In genomic region chr14:103311171-103311997, GRCh38 we compare ENCODE assay signal across 17 cellular contexts. TPM values are rescaled to one million over a fixed set of nuclear protein-coding genes. Genes with fewer than 3 reads are reported as not detected.
A peak's percentile ranks its signal among the peaks of the same experiment; 100 is the strongest.
DNase-seq lines count a peak whose midpoint lies in the region; ATAC-seq and TF ChIP-seq lines count a peak whose summit lies in the region.
"Had no signal": no experiment of that assay in that cellular context is flagged by ENCODE, and none has a peak within 500 bp of the region (broad histone marks: within the 10 kb centered on the region; RNA-seq: fewer than 3 reads in every experiment).

No MANE protein-coding gene starts in this region.

- H2AFZ ChIP-seq in GM23338, result peak overlapping the region; percentile 43; the same call in 1 of the 2 replicates

- no peaks in the 10 kb centered on the region for H3K4me1 ChIP-seq in GM23338 (ENCODE audit: insufficient read depth)
- H3K4me1 ChIP-seq in SJCRH30, result no peaks in the 10 kb centered on the region

- H3F3A ChIP-seq in GM23338 (replicated peaks; ENCODE audit: low read depth), result peaks cover 6% of the 10 kb centered on the region; the same call in 1 of the 2 replicates

- H3K27me3 ChIP-seq in GM23338 (ENCODE audit: insufficient read depth), result no peaks in the 10 kb centered on the region
- H3K27me3 ChIP-seq in layer of hippocampus (ENCODE audit: control insufficient read depth, insufficient read depth, low read length), result no peaks in the 10 kb centered on the region
- H3K27me3 ChIP-seq in SJCRH30, result peaks cover 3% of the 10 kb centered on the region; the same call in 1 of the 2 replicates

- peaks cover 2% of the 10 kb centered on the region for H3K27me3 Mint-ChIP-seq in GM23338 (ENCODE audit: insufficient read depth, low read depth, poor library complexity)
- peaks cover 6% of the 10 kb centered on the region for H3K27me3 Mint-ChIP-seq in activated T-helper 2 cell treated with anti-CD3 and anti-CD28 coated beads, Interferon-gamma antibody, Interleukin-2, Interleukin-4, amounts not matched to agents 10 μg/mL and 5 μg/mL and 100 μg/mL, durations not matched to agents 14 hours and 24 hours and 36 hours (ENCODE audit: low read depth)
- H3K27me3 Mint-ChIP-seq: CD4-positive, alpha-beta T cell had no signal

- H3K27ac ChIP-seq in GM23338 (ENCODE audit: low read depth) (no peak overlapping the region), caudate nucleus (ENCODE audit: low read depth, low read length) (peak overlapping the region; percentile 53), layer of hippocampus (ENCODE audit: low read depth, low read length) (peak overlapping the region; percentile 57), SJCRH30 (no peak overlapping the region)

- intact Hi-C loops in posterior vena cava (cut with DNase I) (no loop called here), left colon (cut with DNase I, micrococcal nuclease) (no loop called here)
- intact Hi-C loops in activated T-helper 2 cell treated with anti-CD3 and anti-CD28 coated beads, Interferon-gamma antibody, Interleukin-2, Interleukin-4, amounts not matched to agents 10 μg/mL and 5 μg/mL and 100 μg/mL, durations not matched to agents 14 hours and 24 hours and 36 hours (cut with micrococcal nuclease), result no loop called here

- no peaks in the 10 kb centered on the region for H3K9me2 ChIP-seq in GM23338 (ENCODE audit: insufficient read depth)

- no peak overlapping the region for H3K4me3 Mint-ChIP-seq in GM23338
- H3K4me3 Mint-ChIP-seq in activated T-helper 2 cell treated with anti-CD3 and anti-CD28 coated beads, Interferon-gamma antibody, Interleukin-2, Interleukin-4, amounts not matched to agents 10 μg/mL and 5 μg/mL and 100 μg/mL, durations not matched to agents 14 hours and 24 hours and 36 hours (ENCODE audit: low read depth), result no peak overlapping the region
- H3K4me3 Mint-ChIP-seq: B cell; CD4-positive, alpha-beta T cell had no signal

- ATAC-seq in GM23338, result peak; percentile 25; the same call in 2 of the 3 replicates
- ATAC-seq in left colon, result no peak
- ATAC-seq: PC-3 had no signal

- no peaks in the 10 kb centered on the region for H3K9me3 Mint-ChIP-seq in GM23338
- no peaks in the 10 kb centered on the region for H3K9me3 Mint-ChIP-seq in activated T-helper 2 cell treated with anti-CD3 and anti-CD28 coated beads, Interferon-gamma antibody, Interleukin-2, Interleukin-4, amounts not matched to agents 10 μg/mL and 5 μg/mL and 100 μg/mL, durations not matched to agents 14 hours and 24 hours and 36 hours
- H3K9me3 Mint-ChIP-seq: CD4-positive, alpha-beta T cell had no signal

- H3K36me3 ChIP-seq in GM23338 (ENCODE audit: insufficient read depth), result no peaks in the 10 kb centered on the region
- no peaks in the 10 kb centered on the region for H3K36me3 ChIP-seq in SJCRH30

- DNase-seq in GM23338 (ENCODE audit: low spot score) (no peak), caudate nucleus (lab: John Stamatoyannopoulos, UW) (peak in 6 of 61 donors; percentile 5 to 24 (median 17)), posterior vena cava (ENCODE audit: low spot score) (peak; percentile 64), left colon (no peak), iPS-NIHi7 (ENCODE audit: extremely low spot score) (no peak), SJCRH30 (no peak)
- DNase-seq in activated T-helper 2 cell treated with anti-CD3 and anti-CD28 coated beads, Interferon-gamma antibody, Interleukin-2, Interleukin-4, amounts not matched to agents 10 μg/mL and 5 μg/mL and 100 μg/mL, durations not matched to agents 14 hours and 24 hours and 36 hours (ENCODE audit: low spot score), result no peak
- DNase-seq: ACHN; CD4-positive, alpha-beta T cell; DMS79 treated with DMSO at 0.1 percent for 48 hours; GF-D8; KG1; NCI-H1048; NCI-H69; PC-3 had no signal

- no peak overlapping the region for H3K27ac Mint-ChIP-seq in GM23338
- no peak overlapping the region for H3K27ac Mint-ChIP-seq in activated T-helper 2 cell treated with anti-CD3 and anti-CD28 coated beads, Interferon-gamma antibody, Interleukin-2, Interleukin-4, amounts not matched to agents 10 μg/mL and 5 μg/mL and 100 μg/mL, durations not matched to agents 14 hours and 24 hours and 36 hours
- H3K27ac Mint-ChIP-seq: B cell; CD4-positive, alpha-beta T cell had no signal

- no peaks in the 10 kb centered on the region for H3K9me3 ChIP-seq in SJCRH30 (replicated peaks)

- peaks cover 12% of the 10 kb centered on the region; the same call in 2 of the 3 replicates for H3K4me1 Mint-ChIP-seq in GM23338
- no peaks in the 10 kb centered on the region for H3K4me1 Mint-ChIP-seq in activated T-helper 2 cell treated with anti-CD3 and anti-CD28 coated beads, Interferon-gamma antibody, Interleukin-2, Interleukin-4, amounts not matched to agents 10 μg/mL and 5 μg/mL and 100 μg/mL, durations not matched to agents 14 hours and 24 hours and 36 hours (ENCODE audit: low read depth)
- H3K4me1 Mint-ChIP-seq: B cell had no signal

- no peak overlapping the region for H3K4me3 ChIP-seq in GM23338
- H3K4me3 ChIP-seq in SJCRH30, result no peak overlapping the region

- H3K79me2 ChIP-seq in GM23338 (replicated peaks; ENCODE audit: insufficient read depth), result no peaks in the 10 kb centered on the region

- no peak overlapping the region for H3K4me2 ChIP-seq in GM23338

- H3K36me3 Mint-ChIP-seq in GM23338 (ENCODE audit: low read depth), result no peaks in the 10 kb centered on the region
- H3K36me3 Mint-ChIP-seq in activated T-helper 2 cell treated with anti-CD3 and anti-CD28 coated beads, Interferon-gamma antibody, Interleukin-2, Interleukin-4, amounts not matched to agents 10 μg/mL and 5 μg/mL and 100 μg/mL, durations not matched to agents 14 hours and 24 hours and 36 hours (ENCODE audit: low read depth), result no peaks in the 10 kb centered on the region

- TF ChIP-seq CTCF in GM23338 (conservative IDR thresholded peaks at IDR 0.05; ENCODE audit: low read depth in 2 of 2), result no peak

- no peaks in the 10 kb centered on the region for H4K20me1 ChIP-seq in GM23338 (replicated peaks; ENCODE audit: insufficient read depth)

TF ChIP-seq in GM23338, 12 proteins besides CTCF, POLR2A, EP300 and RAD21 (continues in another document):
- TF ChIP-seq ZNF331 (CRISPR knock-in tag; IDR thresholded peaks at IDR 0.05; ENCODE audit: low read depth), result no peak
- TF ChIP-seq EZH2 (IDR thresholded peaks at IDR 0.05; ENCODE audit: low read depth, unreplicated experiment), result no peak
- TF ChIP-seq ETS1 (IDR thresholded peaks at IDR 0.05), result no peak
- no peak for TF ChIP-seq NANOG (IDR thresholded peaks at IDR 0.05; ENCODE audit: borderline replicate concordance)

RNA-seq across cellular contexts. Expression of gene EIF5, which starts 22.7 kb away (rescaled TPM):
- 177 and 194 TPM in 2 replicates for total RNA-seq in GM23338 (2014; rRNA removed; shearing (Covaris generic))
- 476 and 634 TPM in 2 replicates for polyA plus RNA-seq in GM23338 (2016; fragmentation: Nextera tagmentation; extraction: Ambion mirVana)
- total RNA-seq in posterior vena cava, result 100 to 1,000 TPM; 191 to 232 TPM
- total RNA-seq in activated T-helper 2 cell treated with anti-CD3 and anti-CD28 coated beads, Interferon-gamma antibody, Interleukin-2, Interleukin-4, amounts not matched to agents 10 μg/mL and 5 μg/mL and 100 μg/mL, durations not matched to agents 14 hours and 24 hours and 36 hours, result 261 TPM in 2 replicates
- 100 to 1,000 TPM; 222 to 295 TPM for total RNA-seq in left colon
- 352 and 383 TPM in 2 replicates for total RNA-seq in SJCRH30 (2014; rRNA removed; shearing (Covaris generic))

Comparison
In these comparisons a context has a peak if more than half of its experiments do, and no peak if none do; other contexts are left out.
1. H3K27ac ChIP-seq: peak in caudate nucleus (single experiment) and layer of hippocampus (single experiment); none in GM23338 (single experiment) and SJCRH30 (single experiment).